In genomic region chr11:9577551-9577950, GRCh38 we compare ENCODE assay signal across 9 cellular contexts. TPM values are rescaled to one million over a fixed set of nuclear protein-coding genes. Genes with fewer than 3 reads are reported as not detected.
DNase-seq lines count a peak whose midpoint lies in the region; ATAC-seq, FAIRE-seq and TF ChIP-seq lines count a peak whose summit lies in the region.
"Had no signal": no experiment of that assay in that cellular context is flagged by ENCODE, and none has a peak within 500 bp of the region (broad histone marks: within the 10 kb centered on the region; RNA-seq: fewer than 3 reads in every experiment).

No MANE protein-coding gene starts in this region.

- no peak overlapping the region for H4K91ac ChIP-seq in H9 (ENCODE audit: insufficient read length, low read depth, low read length)

- H2BK15ac ChIP-seq in H9 (ENCODE audit: low read depth, low read length), result no peak overlapping the region

- peaks cover 68 to 79% (median 78%) of the 10 kb centered on the region in 3 experiments for H3K36me3 Mint-ChIP-seq in H9 (ENCODE audit: insufficient read depth in 1 of 3, low read depth in 3 of 3)

- H3K79me2 ChIP-seq in H9 (ENCODE audit: insufficient read depth, low read length), result peaks cover 26% of the 10 kb centered on the region
- peaks cover 88% of the 10 kb centered on the region for H3K79me2 ChIP-seq in SU-DHL-6 (ENCODE audit: insufficient read depth, low read length)

- H3K4me1 Mint-ChIP-seq in H9, result peaks cover 18 to 24% of the 10 kb centered on the region in 2 experiments

- H2BK20ac ChIP-seq in H9 (ENCODE audit: low read depth, low read length, poor library complexity, severe bottlenecking), result no peak overlapping the region

- H3K36me3 ChIP-seq in SU-DHL-6 (ENCODE audit: low read length) (peaks cover 79% of the 10 kb centered on the region), small intestine (ENCODE audit: control insufficient read depth in 2 of 2, insufficient read depth in 2 of 2, low read length in 2 of 2) (peaks cover 0 to 3% of the 10 kb centered on the region in 2 donors)

- H3K27me3 ChIP-seq in H9 (ENCODE audit: insufficient read depth, low read length) (no peaks in the 10 kb centered on the region), SU-DHL-6 (ENCODE audit: low read length) (no peaks in the 10 kb centered on the region), small intestine (ENCODE audit: control insufficient read depth in 2 of 2, insufficient read depth in 2 of 2, low read length in 2 of 2) (no peaks in the 10 kb centered on the region)

- no peak overlapping the region for H2AFZ ChIP-seq in H9 (ENCODE audit: low read length)
- no peak overlapping the region for H2AFZ ChIP-seq in SU-DHL-6 (ENCODE audit: low read depth, low read length, severe bottlenecking)

- no peak overlapping the region for H3K23ac ChIP-seq in H9 (ENCODE audit: insufficient read length, low read depth, low read length)

- H3K79me1 ChIP-seq in H9 (ENCODE audit: insufficient read depth, low read depth, low read length, poor library complexity, severe bottlenecking), result peaks cover 3% of the 10 kb centered on the region

- H3K27ac Mint-ChIP-seq in H9, result peak overlapping the region in 1 of 3 experiments; percentile 48; a peak in 1 of 7 replicates

- no peak overlapping the region for H2BK5ac ChIP-seq in H9 (ENCODE audit: insufficient read length, low read length)

- no peak for ATAC-seq in HG03280 (IDR thresholded peaks at IDR 0.05; ENCODE audit: unreplicated experiment)
- ATAC-seq: HCT116 had no signal

- DNase-seq in H9, result no peak
- peak; percentile 64 for DNase-seq in fibroblast of peridontal ligament (ENCODE audit: extremely low read depth)
- DNase-seq in small intestine, result peak; percentile 59
- DNase-seq in COLO829 (ENCODE audit: low spot score), result no peak
- no peak for DNase-seq in islet precursor cell
- DNase-seq: foreskin melanocyte had no signal

- H3K9me3 ChIP-seq in H9 (ENCODE audit: control insufficient read depth, low read depth, low read length), result no peaks in the 10 kb centered on the region
- no peaks in the 10 kb centered on the region for H3K9me3 ChIP-seq in SU-DHL-6 (ENCODE audit: insufficient read depth, low read length)
- H3K9me3 ChIP-seq in small intestine (ENCODE audit: control insufficient read depth, low read depth), result no peaks in the 10 kb centered on the region

- no peak overlapping the region for H4K5ac ChIP-seq in H9 (ENCODE audit: insufficient read length, low read depth, low read length)

- H3K27ac ChIP-seq in H9 (ENCODE audit: insufficient read length, low read depth, low read length) (no peak overlapping the region), SU-DHL-6 (ENCODE audit: low read depth, low read length) (peak overlapping the region; percentile 85), small intestine (ENCODE audit: low read depth in 1 of 2, low read length in 1 of 2) (peak overlapping the region; percentile 60 to 72)

- FAIRE-seq in small intestine (lab: Jason Lieb, UNC), result no peak

- H3K27me3 Mint-ChIP-seq in H9 (ENCODE audit: low read depth), result no peaks in the 10 kb centered on the region

- H3K4me3 Mint-ChIP-seq in H9, result peak overlapping the region; percentile 43 to 95

- H3K14ac ChIP-seq in H9 (ENCODE audit: insufficient read depth, low read length), result no peak overlapping the region

- H3K9me2 ChIP-seq in SU-DHL-6 (replicated peaks; ENCODE audit: insufficient read depth, low read length), result no peaks in the 10 kb centered on the region

- no peak overlapping the region for H3T11ph ChIP-seq in H9 (ENCODE audit: low read length)

- H4K20me1 ChIP-seq in H9 (ENCODE audit: control insufficient read depth, insufficient read depth, insufficient read length) (no peaks in the 10 kb centered on the region), SU-DHL-6 (ENCODE audit: low read depth, low read length) (peaks cover 32% of the 10 kb centered on the region)

- TF ChIP-seq CTCF in H9 (conservative IDR thresholded peaks at IDR 0.05), result no peak
- no peak for TF ChIP-seq CTCF in SU-DHL-6 (IDR thresholded peaks at IDR 0.05; ENCODE audit: insufficient read depth, low read length, poor library complexity, severe bottlenecking)

- H2BK12ac ChIP-seq in H9 (ENCODE audit: insufficient read length, low read depth, low read length), result no peak overlapping the region

- no CpG with 5 or more reads among the region's 7 CpGs for WGBS in H9 (ENCODE audit: extremely low coverage, insufficient read length, low lambda C conversion rate)
- WGBS in small intestine, 3 donors, result 13 to 24% (median 21%) methylated on average over 7 of the region's 7 CpGs

- H3K23me2 ChIP-seq in H9 (ENCODE audit: insufficient read length, low read depth, low read length, poor library complexity, severe bottlenecking), result peaks cover 11% of the 10 kb centered on the region

- peaks cover 71% of the 10 kb centered on the region for H3F3A ChIP-seq in SU-DHL-6 (ENCODE audit: insufficient read depth)

- H2BK120ac ChIP-seq in H9 (ENCODE audit: low read depth, low read length, poor library complexity, severe bottlenecking), result no peak overlapping the region

- H3K9me3 Mint-ChIP-seq in H9, result peaks cover 0 to 8% of the 10 kb centered on the region in 2 experiments; a peak in 1 of 5 replicates

- no peak overlapping the region for H3K56ac ChIP-seq in H9 (ENCODE audit: insufficient read length, low read depth, low read length)

- H3K18ac ChIP-seq in H9 (ENCODE audit: insufficient read length, low read depth, low read length), result no peak overlapping the region

- peak overlapping the region; percentile 11 for H3K4me2 ChIP-seq in H9 (ENCODE audit: insufficient read depth, insufficient read length, low read length)
- peak overlapping the region; percentile 90 for H3K4me2 ChIP-seq in SU-DHL-6 (ENCODE audit: low read depth, low read length, poor library complexity, severe bottlenecking)

- H4K8ac ChIP-seq in H9 (replicated peaks; ENCODE audit: insufficient read length, low read depth, low read length), result no peak overlapping the region

- peak overlapping the region; percentile 36 for H3K9ac ChIP-seq in H9 (ENCODE audit: extremely low read depth, insufficient read length, low read length)
- H3K9ac ChIP-seq in SU-DHL-6 (ENCODE audit: low read length), result peak overlapping the region; percentile 99

- H3K4ac ChIP-seq in H9 (ENCODE audit: low read depth, low read length), result no peak overlapping the region

- H3K4me3 ChIP-seq in SU-DHL-6 (ENCODE audit: insufficient read depth, low read length, poor library complexity, severe bottlenecking) (peak overlapping the region; percentile 72), small intestine (ENCODE audit: low read depth in 1 of 2, low read length in 2 of 2) (peak overlapping the region in 1 of 2 donors; percentile 12)

- H3K4me1 ChIP-seq in H9 (ENCODE audit: insufficient read depth, low read length) (no peaks in the 10 kb centered on the region), small intestine (ENCODE audit: control insufficient read depth in 2 of 2, insufficient read depth in 1 of 2, low read depth in 1 of 2, low read length in 1 of 2) (no peaks in the 10 kb centered on the region)

- H2AK5ac ChIP-seq in H9 (ENCODE audit: insufficient read length, low read length), result no peak overlapping the region

RNA-seq across cellular contexts. Expression of gene WEE1, which starts 4.1 kb away (rescaled TPM):
- 136 and 142 TPM in 2 replicates for total RNA-seq in H9 (2021)
- 1 to 10 TPM; 4.6 to 9.7 (median 6.3) TPM for polyA plus RNA-seq in small intestine

Comparison
In these comparisons a context has a peak if more than half of its experiments do, and no peak if none do; other contexts are left out.
1. DNase-seq: peak in fibroblast of peridontal ligament (single experiment) and small intestine (single experiment); none in H9 (single experiment), COLO829 (single experiment) and islet precursor cell (single experiment).